18 cellular contexts compared by ENCODE assay signal in the genomic region with DNA sequence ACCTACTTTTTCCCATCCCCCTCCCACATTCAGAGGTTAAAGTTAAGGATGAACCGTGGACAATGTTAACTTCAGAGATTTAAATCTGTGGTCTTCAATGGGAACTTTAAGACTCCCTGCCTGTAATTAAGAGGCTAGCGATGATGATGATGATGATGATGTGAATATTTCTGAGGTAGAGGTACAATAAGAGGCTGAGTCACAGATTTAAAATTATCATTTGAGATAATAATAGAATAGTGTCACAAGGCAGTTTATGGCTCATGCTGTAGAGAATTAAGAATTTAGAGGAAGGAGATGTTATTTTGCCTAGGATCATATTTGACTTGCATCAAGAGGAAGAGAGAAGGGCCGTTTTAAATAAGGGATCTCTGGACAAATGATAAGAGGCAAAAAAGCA.
DNase-seq lines count a peak whose midpoint lies in the region; ATAC-seq and TF ChIP-seq lines count a peak whose summit lies in the region.
"Had no signal": no experiment of that assay in that cellular context is flagged by ENCODE, and none has a peak within 500 bp of the region (broad histone marks: within the 10 kb centered on the region; RNA-seq: fewer than 3 reads in every experiment).

No MANE protein-coding gene starts in this region.

- no peak overlapping the region for H2BK20ac ChIP-seq in H9 (ENCODE audit: low read depth, low read length, poor library complexity, severe bottlenecking)

- H3K27ac Mint-ChIP-seq in H9, result peak overlapping the region in 2 of 3 experiments; percentile 9 to 47; a peak in 2 of 7 replicates
- no peak overlapping the region for H3K27ac Mint-ChIP-seq in activated T-helper 1 cell treated with anti-CD3 and anti-CD28 coated beads, Interleukin-12 subunit alpha, Interleukin-12 subunit beta, Interleukin-2, Interleukin-4 antibody, amounts not matched to agents 30 ng/mL and 10 ng/mL and 1 ng/mL, durations not matched to agents 14 hours and 24 hours and 36 hours
- H3K27ac Mint-ChIP-seq: CD4-positive, CD25-positive, alpha-beta regulatory T cell had no signal

- H3K23me2 ChIP-seq in H9 (ENCODE audit: insufficient read length, low read depth, low read length, poor library complexity, severe bottlenecking), result no peaks in the 10 kb centered on the region

- no peak for TF ChIP-seq CTCF in H9 (conservative IDR thresholded peaks at IDR 0.05)
- no peak for TF ChIP-seq CTCF in ascending aorta (IDR thresholded peaks at IDR 0.05)
- TF ChIP-seq CTCF in gastrocnemius medialis (IDR thresholded peaks at IDR 0.05 in 4 of 5, conservative IDR thresholded peaks at IDR 0.05 in 1 of 5), result no peak
- TF ChIP-seq CTCF in right lobe of liver (IDR thresholded peaks at IDR 0.05), result no peak

- H3K9ac ChIP-seq in H9 (ENCODE audit: extremely low read depth, insufficient read length, low read length), result no peak overlapping the region
- H3K9ac ChIP-seq: KMS-11 had no signal

- H2AFZ ChIP-seq in H9 (ENCODE audit: low read length), result no peak overlapping the region

- H3K27ac ChIP-seq in H9 (ENCODE audit: insufficient read length, low read depth, low read length), result no peak overlapping the region
- peak overlapping the region; percentile 61 to 68 for H3K27ac ChIP-seq in ascending aorta
- peak overlapping the region; percentile 20 to 50 (median 39) for H3K27ac ChIP-seq in gastrocnemius medialis
- H3K27ac ChIP-seq in right lobe of liver, result no peak overlapping the region
- H3K27ac ChIP-seq: KMS-11 had no signal

- H3K79me1 ChIP-seq in H9 (ENCODE audit: insufficient read depth, low read depth, low read length, poor library complexity, severe bottlenecking), result no peaks in the 10 kb centered on the region

- H3K36me3 ChIP-seq in ascending aorta (no peaks in the 10 kb centered on the region), gastrocnemius medialis (no peaks in the 10 kb centered on the region), right lobe of liver (no peaks in the 10 kb centered on the region)

- no peak overlapping the region for H4K5ac ChIP-seq in H9 (ENCODE audit: insufficient read length, low read depth, low read length)

- H3K79me2 ChIP-seq in H9 (ENCODE audit: insufficient read depth, low read length), result 0 out of 2 replicates have a peak, but pooled peaks cover 2% of the 10 kb centered on the region

- no peak overlapping the region for H2AK5ac ChIP-seq in H9 (ENCODE audit: insufficient read length, low read length)

- H3K18ac ChIP-seq in H9 (ENCODE audit: insufficient read length, low read depth, low read length), result no peak overlapping the region

- in situ Hi-C loops in gastrocnemius medialis (cut with MboI; ENCODE audit: low sequenced_read_pairs in 4 of 4), result loop anchor here in 1 of 4 donors (25.0 kb wide), 1 partner anchor 432 kb away; no protein-coding TSS in a partner anchor

- TF ChIP-seq POLR2A in gastrocnemius medialis (IDR thresholded peaks at IDR 0.05) (no peak), right lobe of liver (IDR thresholded peaks at IDR 0.05) (no peak)

- no peaks in the 10 kb centered on the region for H3K27me3 ChIP-seq in H9 (ENCODE audit: insufficient read depth, low read length)
- no peaks in the 10 kb centered on the region for H3K27me3 ChIP-seq in ascending aorta
- H3K27me3 ChIP-seq in gastrocnemius medialis, result no peaks in the 10 kb centered on the region
- no peaks in the 10 kb centered on the region for H3K27me3 ChIP-seq in right lobe of liver

- DNase-seq in H9 (no peak), ascending aorta (ENCODE audit: low spot score in 2 of 2) (no peak), myocyte (ENCODE audit: low read depth) (peak; percentile 45), gastrocnemius medialis (no peak), right lobe of liver (no peak), amygdala (lab: John Stamatoyannopoulos, UW) (no peak)
- DNase-seq in activated T-helper 1 cell treated with anti-CD3 and anti-CD28 coated beads, Interleukin-12 subunit alpha, Interleukin-12 subunit beta, Interleukin-2, Interleukin-4 antibody, amounts not matched to agents 30 ng/mL and 10 ng/mL and 1 ng/mL, durations not matched to agents 14 hours and 24 hours and 36 hours (ENCODE audit: low spot score), result no peak
- DNase-seq: CD4-positive, CD25-positive, alpha-beta regulatory T cell; DMS79; NCI-H1105; NCI-H146; NCI-H2029; NCI-H2227 treated with DMSO at 0.1 percent for 48 hours; NCI-H524; NCI-H82 had no signal

- H3K23ac ChIP-seq in H9 (ENCODE audit: insufficient read length, low read depth, low read length), result no peak overlapping the region

- peaks cover 31 to 33% of the 10 kb centered on the region in 2 experiments for H3K4me1 Mint-ChIP-seq in H9
- no peaks in the 10 kb centered on the region for H3K4me1 Mint-ChIP-seq in activated T-helper 1 cell treated with anti-CD3 and anti-CD28 coated beads, Interleukin-12 subunit alpha, Interleukin-12 subunit beta, Interleukin-2, Interleukin-4 antibody, amounts not matched to agents 30 ng/mL and 10 ng/mL and 1 ng/mL, durations not matched to agents 14 hours and 24 hours and 36 hours (ENCODE audit: low read depth)

- H2BK12ac ChIP-seq in H9 (ENCODE audit: insufficient read length, low read depth, low read length), result no peak overlapping the region

- no peak overlapping the region for H2BK120ac ChIP-seq in H9 (ENCODE audit: low read depth, low read length, poor library complexity, severe bottlenecking)

- no peak overlapping the region for H3K14ac ChIP-seq in H9 (ENCODE audit: insufficient read depth, low read length)

- WGBS in H9 (ENCODE audit: extremely low coverage, insufficient read length, low lambda C conversion rate), result no CpG with 5 or more reads among the region's 3 CpGs
- WGBS in right lobe of liver (ENCODE audit: insufficient coverage, low coverage, low lambda C conversion rate, missing lambda C conversion rate), result 74% methylated on average over 3 of the region's 3 CpGs

- H3T11ph ChIP-seq in H9 (ENCODE audit: low read length), result no peak overlapping the region

- H3K9me3 Mint-ChIP-seq in H9, result no peaks in the 10 kb centered on the region
- no peaks in the 10 kb centered on the region for H3K9me3 Mint-ChIP-seq in activated T-helper 1 cell treated with anti-CD3 and anti-CD28 coated beads, Interleukin-12 subunit alpha, Interleukin-12 subunit beta, Interleukin-2, Interleukin-4 antibody, amounts not matched to agents 30 ng/mL and 10 ng/mL and 1 ng/mL, durations not matched to agents 14 hours and 24 hours and 36 hours
- H3K9me3 Mint-ChIP-seq: CD4-positive, CD25-positive, alpha-beta regulatory T cell had no signal

- H3K4ac ChIP-seq in H9 (ENCODE audit: low read depth, low read length), result no peak overlapping the region

- no peak overlapping the region for H3K4me3 Mint-ChIP-seq in H9
- no peak overlapping the region for H3K4me3 Mint-ChIP-seq in activated T-helper 1 cell treated with anti-CD3 and anti-CD28 coated beads, Interleukin-12 subunit alpha, Interleukin-12 subunit beta, Interleukin-2, Interleukin-4 antibody, amounts not matched to agents 30 ng/mL and 10 ng/mL and 1 ng/mL, durations not matched to agents 14 hours and 24 hours and 36 hours
- H3K4me3 Mint-ChIP-seq: CD4-positive, CD25-positive, alpha-beta regulatory T cell had no signal

- peaks cover 2% of the 10 kb centered on the region; the same call in 1 of the 2 replicates for H3K4me1 ChIP-seq in H9 (ENCODE audit: insufficient read depth, low read length)
- H3K4me1 ChIP-seq in ascending aorta, result peaks cover 0 to 23% of the 10 kb centered on the region in 2 donors
- peaks cover 13 to 15% of the 10 kb centered on the region in 2 donors for H3K4me1 ChIP-seq in gastrocnemius medialis
- no peaks in the 10 kb centered on the region for H3K4me1 ChIP-seq in right lobe of liver

- H3K4me2 ChIP-seq in H9 (ENCODE audit: insufficient read depth, insufficient read length, low read length), result no peak overlapping the region
- H3K4me2 ChIP-seq: KMS-11 had no signal

- no peaks in the 10 kb centered on the region for H3K27me3 Mint-ChIP-seq in H9 (ENCODE audit: low read depth)
- no peaks in the 10 kb centered on the region for H3K27me3 Mint-ChIP-seq in activated T-helper 1 cell treated with anti-CD3 and anti-CD28 coated beads, Interleukin-12 subunit alpha, Interleukin-12 subunit beta, Interleukin-2, Interleukin-4 antibody, amounts not matched to agents 30 ng/mL and 10 ng/mL and 1 ng/mL, durations not matched to agents 14 hours and 24 hours and 36 hours (ENCODE audit: insufficient read depth)
- H3K27me3 Mint-ChIP-seq: CD4-positive, CD25-positive, alpha-beta regulatory T cell had no signal

- H3K4me3 ChIP-seq in ascending aorta, result no peak overlapping the region
- H3K4me3 ChIP-seq in gastrocnemius medialis, result no peak overlapping the region
- H3K4me3 ChIP-seq in right lobe of liver, result no peak overlapping the region

- H4K20me1 ChIP-seq in H9 (ENCODE audit: control insufficient read depth, insufficient read depth, insufficient read length), result no peaks in the 10 kb centered on the region

- ATAC-seq in gastrocnemius medialis (peak; percentile 79 to 86), GM21576 (IDR thresholded peaks at IDR 0.05; ENCODE audit: unreplicated experiment) (no peak), right lobe of liver (no peak)
- ATAC-seq: Panc1 had no signal

- no peak overlapping the region for H3K56ac ChIP-seq in H9 (ENCODE audit: insufficient read length, low read depth, low read length)

- no peak overlapping the region for H2BK5ac ChIP-seq in H9 (ENCODE audit: insufficient read length, low read length)

- H4K91ac ChIP-seq in H9 (ENCODE audit: insufficient read length, low read depth, low read length), result no peak overlapping the region

- H2BK15ac ChIP-seq in H9 (ENCODE audit: low read depth, low read length), result no peak overlapping the region

- no peaks in the 10 kb centered on the region for H3K9me3 ChIP-seq in H9 (ENCODE audit: control insufficient read depth, low read depth, low read length)
- no peaks in the 10 kb centered on the region for H3K9me3 ChIP-seq in ascending aorta
- no peaks in the 10 kb centered on the region for H3K9me3 ChIP-seq in gastrocnemius medialis
- no peaks in the 10 kb centered on the region for H3K9me3 ChIP-seq in right lobe of liver

- peaks cover 0 to 2% (median 0%) of the 10 kb centered on the region in 3 experiments; a peak in 1 of 7 replicates for H3K36me3 Mint-ChIP-seq in H9 (ENCODE audit: insufficient read depth in 1 of 3, low read depth in 3 of 3)
- no peaks in the 10 kb centered on the region for H3K36me3 Mint-ChIP-seq in activated T-helper 1 cell treated with anti-CD3 and anti-CD28 coated beads, Interleukin-12 subunit alpha, Interleukin-12 subunit beta, Interleukin-2, Interleukin-4 antibody, amounts not matched to agents 30 ng/mL and 10 ng/mL and 1 ng/mL, durations not matched to agents 14 hours and 24 hours and 36 hours (ENCODE audit: low read depth)

- H4K8ac ChIP-seq in H9 (replicated peaks; ENCODE audit: insufficient read length, low read depth, low read length), result no peak overlapping the region

- intact Hi-C loops in ascending aorta (cut with DNase I) (loop anchor here (10.0 kb wide), 1 partner anchor 556 kb away; a partner anchor contains a TSS), gastrocnemius medialis (cut with DNase I; ENCODE audit: low total_unique reads) (loop anchor here (10.0 kb wide), 2 partner anchors 94 to 434 kb away; no protein-coding TSS in a partner anchor), right lobe of liver (cut with DNase I) (no loop called here)
- intact Hi-C loops in activated T-helper 1 cell treated with anti-CD3 and anti-CD28 coated beads, Interleukin-12 subunit alpha, Interleukin-12 subunit beta, Interleukin-2, Interleukin-4 antibody, amounts not matched to agents 30 ng/mL and 10 ng/mL and 1 ng/mL, durations not matched to agents 14 hours and 24 hours and 36 hours (cut with micrococcal nuclease), result no loop called here

Comparison
In these comparisons a context has a peak if more than half of its experiments do, and no peak if none do; other contexts are left out.
1. H3K27ac ChIP-seq: peak in ascending aorta (2 of 2) and gastrocnemius medialis (4 of 4); none in H9 (single experiment) and right lobe of liver (0 of 3).
2. ATAC-seq: peak in gastrocnemius medialis (2 of 2); none in GM21576 (single experiment) and right lobe of liver (0 of 4).
3. intact Hi-C loops: an anchor here in ascending aorta (10.0 kb wide) and gastrocnemius medialis (10.0 kb wide); none called in right lobe of liver and activated T-helper 1 cell treated with anti-CD3 and anti-CD28 coated beads, Interleukin-12 subunit alpha, Interleukin-12 subunit beta, Interleukin-2, Interleukin-4 antibody, amounts not matched to agents 30 ng/mL and 10 ng/mL and 1 ng/mL, durations not matched to agents 14 hours and 24 hours and 36 hours.